ENCODE assay signal across 9 cellular contexts in genomic region chr2:223674998-223675609, GRCh38.
DNase-seq lines count a peak whose midpoint lies in the region; ATAC-seq and TF ChIP-seq lines count a peak whose summit lies in the region.
"Had no signal": no experiment of that assay in that cellular context is flagged by ENCODE, and none has a peak within 500 bp of the region (broad histone marks: within the 10 kb centered on the region; RNA-seq: fewer than 3 reads in every experiment).

No MANE protein-coding gene starts in this region.

- H3K4me2 ChIP-seq in DND-41 (ENCODE audit: insufficient read depth, low read length) (no peak overlapping the region), mammary epithelial cell (ENCODE audit: insufficient read depth, low read depth, low read length) (no peak overlapping the region)

- H3K27ac ChIP-seq in DND-41 (ENCODE audit: low read length) (no peak overlapping the region), mammary epithelial cell (ENCODE audit: insufficient read depth, low read depth, low read length) (no peak overlapping the region)
- H3K27ac ChIP-seq: coronary artery had no signal

- intact Hi-C loops in mammary epithelial cell (cut with micrococcal nuclease), result loop anchor here (1.0 to 5.0 kb wide), 4 partner anchors 123 to 703 kb away; no protein-coding TSS in a partner anchor
- intact Hi-C loops in activated CD4-positive, alpha-beta T cell treated with anti-CD3 and anti-CD28 coated beads, Interleukin-2, amount 10 ng/mL, durations not matched to agents 24 days and 14 days (cut with micrococcal nuclease), result no loop called here

- 29% methylated on average over 5 of the region's 5 CpGs for WGBS in mammary epithelial cell (ENCODE audit: low coverage, missing lambda C conversion rate)

- H3K27ac Mint-ChIP-seq in nephron, result no peak overlapping the region
- no peak overlapping the region for H3K27ac Mint-ChIP-seq in activated CD4-positive, alpha-beta T cell treated with anti-CD3 and anti-CD28 coated beads, Interleukin-2, amount 10 ng/mL, durations not matched to agents 24 days and 14 days
- no peak overlapping the region for H3K27ac Mint-ChIP-seq in T-helper 2 cell treated with Interferon-gamma antibody and Interleukin-4, amounts not matched to agents 5 μg/mL and 100 μg/mL, for 36 hours

- no peaks in the 10 kb centered on the region for H4K20me1 ChIP-seq in DND-41 (ENCODE audit: insufficient read depth, low read length)
- H4K20me1 ChIP-seq in mammary epithelial cell (ENCODE audit: insufficient read depth, low read length), result no peaks in the 10 kb centered on the region

- CTCF ChIA-PET in mammary epithelial cell (lab: Charles Lee; ENCODE audit: low non-redundant PET), result interaction anchor here (0.7 kb wide), 2 partner anchors 123 to 178 kb away, joined by 15 to 23 read pairs; no protein-coding TSS in a partner anchor

- no peaks in the 10 kb centered on the region for H3K4me1 Mint-ChIP-seq in nephron
- H3K4me1 Mint-ChIP-seq in activated CD4-positive, alpha-beta T cell treated with anti-CD3 and anti-CD28 coated beads, Interleukin-2, amount 10 ng/mL, durations not matched to agents 24 days and 14 days, result no peaks in the 10 kb centered on the region
- H3K4me1 Mint-ChIP-seq in T-helper 2 cell treated with Interferon-gamma antibody and Interleukin-4, amounts not matched to agents 5 μg/mL and 100 μg/mL, for 36 hours (ENCODE audit: low read depth), result no peaks in the 10 kb centered on the region

- H3K79me2 ChIP-seq in DND-41 (ENCODE audit: insufficient read depth, low read length) (no peaks in the 10 kb centered on the region), mammary epithelial cell (ENCODE audit: insufficient read depth, low read length) (no peaks in the 10 kb centered on the region)

- peaks cover 3% of the 10 kb centered on the region for H3K27me3 Mint-ChIP-seq in nephron (ENCODE audit: low read depth)
- peaks cover 6% of the 10 kb centered on the region for H3K27me3 Mint-ChIP-seq in activated CD4-positive, alpha-beta T cell treated with anti-CD3 and anti-CD28 coated beads, Interleukin-2, amount 10 ng/mL, durations not matched to agents 24 days and 14 days
- H3K27me3 Mint-ChIP-seq in T-helper 2 cell treated with Interferon-gamma antibody and Interleukin-4, amounts not matched to agents 5 μg/mL and 100 μg/mL, for 36 hours (ENCODE audit: low read depth), result peaks cover 2% of the 10 kb centered on the region

- H3K9me3 Mint-ChIP-seq in nephron, result no peaks in the 10 kb centered on the region
- no peaks in the 10 kb centered on the region for H3K9me3 Mint-ChIP-seq in activated CD4-positive, alpha-beta T cell treated with anti-CD3 and anti-CD28 coated beads, Interleukin-2, amount 10 ng/mL, durations not matched to agents 24 days and 14 days
- H3K9me3 Mint-ChIP-seq in T-helper 2 cell treated with Interferon-gamma antibody and Interleukin-4, amounts not matched to agents 5 μg/mL and 100 μg/mL, for 36 hours, result no peaks in the 10 kb centered on the region

- H3K36me3 ChIP-seq in DND-41 (ENCODE audit: insufficient read depth, low read length) (no peaks in the 10 kb centered on the region), mammary epithelial cell (ENCODE audit: insufficient read depth, low read length) (no peaks in the 10 kb centered on the region)

- no peak for DNase-seq in DND-41
- DNase-seq in LHCN-M2 (ENCODE audit: low read depth), result peak; percentile 51
- peak; percentile 46 for DNase-seq in mammary epithelial cell
- no peak for DNase-seq in GF-D8 (lab: John Stamatoyannopoulos, UW)
- DNase-seq in activated CD4-positive, alpha-beta T cell treated with anti-CD3 and anti-CD28 coated beads, Interleukin-2, amount 10 ng/mL, durations not matched to agents 24 days and 14 days, result no peak
- DNase-seq in T-helper 2 cell treated with Interferon-gamma antibody and Interleukin-4, amounts not matched to agents 5 μg/mL and 100 μg/mL, for 36 hours (ENCODE audit: low spot score), result no peak
- no peak for DNase-seq in activated CD4-positive, alpha-beta T cell treated with anti-CD3 and anti-CD28 coated beads, Interleukin-2, amount 50 U/mL, for 4 hours

- BruUV-seq in mammary epithelial cell (replicated peaks; lab: Mats Ljungman, UMichigan), result no TSS peak

- dilution Hi-C loops in mammary epithelial cell (cut with HindIII; ENCODE audit: low sequenced_read_pairs), result no loop called here

- H3K9me3 ChIP-seq in DND-41 (ENCODE audit: insufficient read depth, low read length, severe bottlenecking) (no peaks in the 10 kb centered on the region), mammary epithelial cell (replicated peaks; ENCODE audit: insufficient read depth, low read length) (no peaks in the 10 kb centered on the region)

- H3K36me3 Mint-ChIP-seq in nephron (ENCODE audit: low read depth), result no peaks in the 10 kb centered on the region
- H3K36me3 Mint-ChIP-seq in activated CD4-positive, alpha-beta T cell treated with anti-CD3 and anti-CD28 coated beads, Interleukin-2, amount 10 ng/mL, durations not matched to agents 24 days and 14 days (ENCODE audit: low read depth), result no peaks in the 10 kb centered on the region
- no peaks in the 10 kb centered on the region for H3K36me3 Mint-ChIP-seq in T-helper 2 cell treated with Interferon-gamma antibody and Interleukin-4, amounts not matched to agents 5 μg/mL and 100 μg/mL, for 36 hours (ENCODE audit: low read depth)

- H3K4me3 Mint-ChIP-seq in nephron, result no peak overlapping the region
- no peak overlapping the region for H3K4me3 Mint-ChIP-seq in activated CD4-positive, alpha-beta T cell treated with anti-CD3 and anti-CD28 coated beads, Interleukin-2, amount 10 ng/mL, durations not matched to agents 24 days and 14 days
- H3K4me3 Mint-ChIP-seq in T-helper 2 cell treated with Interferon-gamma antibody and Interleukin-4, amounts not matched to agents 5 μg/mL and 100 μg/mL, for 36 hours, result no peak overlapping the region

- no peak for ATAC-seq in DND-41 (ENCODE audit: insufficient read depth, low read depth)

- TF ChIP-seq CTCF in DND-41 (IDR thresholded peaks at IDR 0.05; ENCODE audit: borderline replicate concordance, extremely low read depth, low read length, poor library complexity, severe bottlenecking) (peak; percentile 31), mammary epithelial cell (conservative IDR thresholded peaks at IDR 0.05 in 1 of 2, IDR thresholded peaks at IDR 0.05 in 1 of 2; ENCODE audit: extremely low read depth in 1 of 2, insufficient read depth in 1 of 2, low read depth in 1 of 2, low read length in 2 of 2) (peak; percentile 81 to 87), nephron (IDR thresholded peaks at IDR 0.05; ENCODE audit: unreplicated experiment in 3 of 3) (peak; percentile 49 to 57 (median 56))

- H3K9ac ChIP-seq in DND-41 (ENCODE audit: low read depth, low read length) (no peak overlapping the region), mammary epithelial cell (ENCODE audit: insufficient read depth, low read length) (no peak overlapping the region)

- H3K4me3 ChIP-seq in DND-41 (ENCODE audit: low read depth in 1 of 2, low read length in 2 of 2) (no peak overlapping the region), mammary epithelial cell (replicated peaks in 1 of 3; ENCODE audit: insufficient read depth in 1 of 3, low read depth in 2 of 3, low read length in 3 of 3) (no peak overlapping the region)
- H3K4me3 ChIP-seq: coronary artery had no signal

- in situ Hi-C loops in mammary epithelial cell (cut with MboI; ENCODE audit: low sequenced_read_pairs in 2 of 2), result no loop called here

- H3K27me3 ChIP-seq in DND-41 (ENCODE audit: insufficient read depth, low read length, poor library complexity), result no peaks in the 10 kb centered on the region
- no peaks in the 10 kb centered on the region for H3K27me3 ChIP-seq in mammary epithelial cell (ENCODE audit: insufficient read depth, low read length)

- H3K4me1 ChIP-seq in DND-41 (ENCODE audit: insufficient read depth, low read length) (no peaks in the 10 kb centered on the region), mammary epithelial cell (ENCODE audit: insufficient read depth, low read length) (no peaks in the 10 kb centered on the region)

- H2AFZ ChIP-seq in DND-41 (ENCODE audit: low read depth, low read length) (no peak overlapping the region), mammary epithelial cell (ENCODE audit: low read depth, low read length) (peak overlapping the region; percentile 42)

Comparison
In these comparisons a context has a peak if more than half of its experiments do, and no peak if none do; other contexts are left out.
1. DNase-seq: peak in LHCN-M2 (single experiment) and mammary epithelial cell (single experiment); none in DND-41 (single experiment), GF-D8 (single experiment), activated CD4-positive, alpha-beta T cell treated with anti-CD3 and anti-CD28 coated beads, Interleukin-2, amount 10 ng/mL, durations not matched to agents 24 days and 14 days (single experiment), T-helper 2 cell treated with Interferon-gamma antibody and Interleukin-4, amounts not matched to agents 5 μg/mL and 100 μg/mL, for 36 hours (single experiment) and activated CD4-positive, alpha-beta T cell treated with anti-CD3 and anti-CD28 coated beads, Interleukin-2, amount 50 U/mL, for 4 hours (0 of 2).
2. CTCF ChIP-seq: peak in every context shown above with its lines; median percentile 84 in mammary epithelial cell; 56 in nephron; 31 in DND-41.